17 cellular contexts compared by ENCODE assay signal in the genomic region with DNA sequence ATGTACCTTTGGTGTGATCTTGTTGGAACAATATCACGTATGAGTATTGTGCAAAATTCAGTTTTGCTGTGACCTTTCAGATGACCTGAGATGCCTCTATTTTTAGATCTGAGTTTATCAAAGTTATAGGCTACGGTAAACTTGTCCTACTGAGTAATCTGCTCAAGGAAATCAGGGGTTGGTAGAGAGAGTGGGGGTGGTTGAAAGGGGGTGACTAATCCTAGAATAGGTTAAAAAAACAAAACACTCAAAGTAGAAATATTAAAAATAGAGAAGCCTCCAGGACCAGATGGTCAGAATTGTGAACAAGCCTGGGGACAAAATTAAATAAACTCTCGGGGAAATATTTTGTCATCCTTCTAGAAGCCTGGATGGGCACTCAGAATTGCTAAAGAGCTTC. TPM values are rescaled to one million over a fixed set of nuclear protein-coding genes. Genes with fewer than 3 reads are reported as not detected.
DNase-seq lines count a peak whose midpoint lies in the region; TF ChIP-seq lines count a peak whose summit lies in the region.
"Had no signal": no experiment of that assay in that cellular context is flagged by ENCODE, and none has a peak within 500 bp of the region (broad histone marks: within the 10 kb centered on the region; RNA-seq: fewer than 3 reads in every experiment).

No MANE protein-coding gene starts in this region.

- DNase-seq in EL (peak; percentile 55), HFFc6 (no peak), brain microvascular endothelial cell (peak; percentile 14), osteoblast (ENCODE audit: insufficient read length, low spot score, missing footprints) (peak; percentile 6), NCI-H748 (lab: John Stamatoyannopoulos, UW; ENCODE audit: unreplicated experiment) (no peak), right atrium auricular region (ENCODE audit: low spot score) (no peak)
- DNase-seq in activated CD4-positive, alpha-beta T cell treated with anti-CD3 and anti-CD28 coated beads, Interleukin-2, amount 10 ng/mL, durations not matched to agents 24 days and 14 days, result no peak
- DNase-seq: CD8-positive, alpha-beta T cell; DMS53; NCI-H1105 treated with DMSO at 0.1 percent for 48 hours; NCI-H187 treated with DMSO at 0.1 percent for 48 hours; NCI-H226; SJCRH30; SW 1271 had no signal

- peak overlapping the region; percentile 48; the same call in 1 of the 2 replicates for H3K4me3 Mint-ChIP-seq in HFFc6
- no peak overlapping the region for H3K4me3 Mint-ChIP-seq in activated CD4-positive, alpha-beta T cell treated with anti-CD3 and anti-CD28 coated beads, Interleukin-2, amount 10 ng/mL, durations not matched to agents 24 days and 14 days
- H3K4me3 Mint-ChIP-seq: CD8-positive, alpha-beta T cell had no signal

- intact Hi-C loops in activated CD4-positive, alpha-beta T cell treated with anti-CD3 and anti-CD28 coated beads, Interleukin-2, amount 10 ng/mL, durations not matched to agents 24 days and 14 days (cut with micrococcal nuclease), result no loop called here

- H3K9me3 Mint-ChIP-seq in HFFc6, result no peaks in the 10 kb centered on the region; the same call in 1 of the 2 replicates
- H3K9me3 Mint-ChIP-seq in activated CD4-positive, alpha-beta T cell treated with anti-CD3 and anti-CD28 coated beads, Interleukin-2, amount 10 ng/mL, durations not matched to agents 24 days and 14 days, result no peaks in the 10 kb centered on the region
- H3K9me3 Mint-ChIP-seq: CD8-positive, alpha-beta T cell had no signal

- H3K36me3 Mint-ChIP-seq in HFFc6 (ENCODE audit: low read depth), result no peaks in the 10 kb centered on the region
- H3K36me3 Mint-ChIP-seq in activated CD4-positive, alpha-beta T cell treated with anti-CD3 and anti-CD28 coated beads, Interleukin-2, amount 10 ng/mL, durations not matched to agents 24 days and 14 days (ENCODE audit: low read depth), result no peaks in the 10 kb centered on the region
- H3K36me3 Mint-ChIP-seq: CD8-positive, alpha-beta T cell had no signal

- no peak overlapping the region for H2AFZ ChIP-seq in osteoblast (ENCODE audit: low read length)

- no peaks in the 10 kb centered on the region for H3K79me2 ChIP-seq in osteoblast (ENCODE audit: insufficient read depth, low read length)

- H3K36me3 ChIP-seq in brain microvascular endothelial cell (replicated peaks) (no peaks in the 10 kb centered on the region), osteoblast (ENCODE audit: insufficient read depth, low read length) (no peaks in the 10 kb centered on the region), right atrium auricular region (no peaks in the 10 kb centered on the region)
- H3K36me3 ChIP-seq: BLaER1, HAP-1, SJCRH30 had no signal

- no peaks in the 10 kb centered on the region for H3K9me3 ChIP-seq in osteoblast (ENCODE audit: low read depth, low read length)
- no peaks in the 10 kb centered on the region for H3K9me3 ChIP-seq in right atrium auricular region
- H3K9me3 ChIP-seq: A549, BLaER1, HAP-1, SJCRH30 had no signal

- H3K27me3 ChIP-seq in brain microvascular endothelial cell (replicated peaks) (no peaks in the 10 kb centered on the region), osteoblast (ENCODE audit: insufficient read depth, low read length) (no peaks in the 10 kb centered on the region), right atrium auricular region (no peaks in the 10 kb centered on the region)
- H3K27me3 ChIP-seq: BLaER1, SJCRH30 had no signal

- no peak for TF ChIP-seq CTCF in HFFc6 (IDR thresholded peaks at IDR 0.05)
- no peak for TF ChIP-seq CTCF in brain microvascular endothelial cell (IDR thresholded peaks at IDR 0.05; ENCODE audit: low read depth, low read length, missing control alignments)
- TF ChIP-seq CTCF in osteoblast (IDR thresholded peaks at IDR 0.05; ENCODE audit: extremely low read depth, low read depth, low read length), result no peak
- TF ChIP-seq CTCF in right atrium auricular region (IDR thresholded peaks at IDR 0.05), result no peak

- in situ Hi-C loops in brain microvascular endothelial cell (cut with HindIII; ENCODE audit: low pct_ligation_motif_present, low sequenced_read_pairs), result no loop called here

- H3K4me2 ChIP-seq in osteoblast (ENCODE audit: insufficient read depth, low read length), result peak overlapping the region; percentile 48
- H3K4me2 ChIP-seq: A549, BLaER1 had no signal

- H3K4me1 Mint-ChIP-seq in HFFc6 (ENCODE audit: low read depth), result peaks cover 22% of the 10 kb centered on the region
- H3K4me1 Mint-ChIP-seq in activated CD4-positive, alpha-beta T cell treated with anti-CD3 and anti-CD28 coated beads, Interleukin-2, amount 10 ng/mL, durations not matched to agents 24 days and 14 days, result no peaks in the 10 kb centered on the region

- H3K27ac ChIP-seq in brain microvascular endothelial cell (no peak overlapping the region), osteoblast (ENCODE audit: low read depth, low read length) (no peak overlapping the region), right atrium auricular region (no peak overlapping the region)
- H3K27ac ChIP-seq: A549, BLaER1, SJCRH30 had no signal

- H3K27ac Mint-ChIP-seq in HFFc6, result no peak overlapping the region
- no peak overlapping the region for H3K27ac Mint-ChIP-seq in activated CD4-positive, alpha-beta T cell treated with anti-CD3 and anti-CD28 coated beads, Interleukin-2, amount 10 ng/mL, durations not matched to agents 24 days and 14 days
- H3K27ac Mint-ChIP-seq: CD8-positive, alpha-beta T cell had no signal

- no peak overlapping the region for H3K4me3 ChIP-seq in brain microvascular endothelial cell (ENCODE audit: low read depth, low read length)
- no peak overlapping the region for H3K4me3 ChIP-seq in osteoblast (ENCODE audit: insufficient read depth, low read length)
- H3K4me3 ChIP-seq in right atrium auricular region, result no peak overlapping the region
- H3K4me3 ChIP-seq: A549, BLaER1, HAP-1, SJCRH30 had no signal

- H4K20me1 ChIP-seq in osteoblast (ENCODE audit: insufficient read depth, low read length), result no peaks in the 10 kb centered on the region
- H4K20me1 ChIP-seq: BLaER1 had no signal

- H3K27me3 Mint-ChIP-seq in HFFc6 (ENCODE audit: insufficient read depth), result no peaks in the 10 kb centered on the region
- no peaks in the 10 kb centered on the region for H3K27me3 Mint-ChIP-seq in activated CD4-positive, alpha-beta T cell treated with anti-CD3 and anti-CD28 coated beads, Interleukin-2, amount 10 ng/mL, durations not matched to agents 24 days and 14 days

- H3K4me1 ChIP-seq in osteoblast (ENCODE audit: insufficient read depth, low read length), result peaks cover 11% of the 10 kb centered on the region
- H3K4me1 ChIP-seq in right atrium auricular region, result no peaks in the 10 kb centered on the region
- H3K4me1 ChIP-seq: A549, BLaER1, HAP-1, SJCRH30 had no signal

RNA-seq across cellular contexts. Expression of a gene that starts 59.9 kb away (rescaled TPM):
- under 1 TPM; 0.07 to 0.51 (median 0.43) TPM for total RNA-seq in HFFc6 (2021; fragmentation: NEBNext Ultra II Directional; extraction: Animal tissue kit (Norgen Biotek cat#: 25700))
- total RNA-seq in osteoblast, result 4.3 and 4.7 TPM in 2 replicates
- total RNA-seq in right atrium auricular region, result not detected
- not detected in 2 replicates for total RNA-seq in activated CD4-positive, alpha-beta T cell treated with anti-CD3 and anti-CD28 coated beads, Interleukin-2, amount 10 ng/mL, durations not matched to agents 24 days and 14 days
- total RNA-seq: CD8-positive, alpha-beta T cell; SJCRH30 had no signal

Comparison
In these comparisons a context has a peak if more than half of its experiments do, and no peak if none do; other contexts are left out.
1. DNase-seq: peak in EL (single experiment), brain microvascular endothelial cell (single experiment) and osteoblast (single experiment); none in HFFc6 (single experiment), NCI-H748 (single experiment), right atrium auricular region (single experiment) and activated CD4-positive, alpha-beta T cell treated with anti-CD3 and anti-CD28 coated beads, Interleukin-2, amount 10 ng/mL, durations not matched to agents 24 days and 14 days (single experiment).